ENCODE assay signal across 1 cellular context in the genomic region with DNA sequence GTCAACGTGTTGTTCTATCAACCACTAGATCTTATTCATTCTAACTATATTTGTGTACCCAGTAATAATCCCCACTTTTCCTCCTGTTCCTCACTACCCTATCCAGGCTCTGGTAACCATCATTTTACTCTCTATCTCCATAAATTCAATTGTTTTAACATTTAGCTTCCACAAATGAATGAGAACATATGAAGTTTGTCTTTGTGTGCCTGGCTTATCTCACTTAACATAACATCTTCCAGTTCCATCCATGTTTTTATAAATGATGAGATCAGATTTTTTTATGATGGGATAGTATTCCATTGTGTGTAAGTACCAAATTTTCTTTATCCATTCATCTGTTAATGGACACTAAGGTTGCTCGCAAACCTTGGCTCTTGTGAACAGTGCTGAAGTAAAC.
A peak's percentile ranks its signal among the peaks of the same experiment; 100 is the strongest.
TF ChIP-seq lines count a peak whose summit lies in the region.

No MANE protein-coding gene starts in this region.

TF ChIP-seq in SK-N-SH treated with all-trans-retinoic acid at 6 μM for 48 hours, 23 proteins besides CTCF, POLR2A, EP300 and RAD21 (continued from another document):
- TF ChIP-seq PATZ1 (CRISPR knock-in tag; IDR thresholded peaks at IDR 0.05; ENCODE audit: borderline replicate concordance) (no peak), ISL1 (CRISPR knock-in tag; IDR thresholded peaks at IDR 0.05) (peak; percentile 76), TCF4 (CRISPR knock-in tag; IDR thresholded peaks at IDR 0.05; ENCODE audit: borderline replicate concordance) (peak; percentile 96)
